In the genomic region with DNA sequence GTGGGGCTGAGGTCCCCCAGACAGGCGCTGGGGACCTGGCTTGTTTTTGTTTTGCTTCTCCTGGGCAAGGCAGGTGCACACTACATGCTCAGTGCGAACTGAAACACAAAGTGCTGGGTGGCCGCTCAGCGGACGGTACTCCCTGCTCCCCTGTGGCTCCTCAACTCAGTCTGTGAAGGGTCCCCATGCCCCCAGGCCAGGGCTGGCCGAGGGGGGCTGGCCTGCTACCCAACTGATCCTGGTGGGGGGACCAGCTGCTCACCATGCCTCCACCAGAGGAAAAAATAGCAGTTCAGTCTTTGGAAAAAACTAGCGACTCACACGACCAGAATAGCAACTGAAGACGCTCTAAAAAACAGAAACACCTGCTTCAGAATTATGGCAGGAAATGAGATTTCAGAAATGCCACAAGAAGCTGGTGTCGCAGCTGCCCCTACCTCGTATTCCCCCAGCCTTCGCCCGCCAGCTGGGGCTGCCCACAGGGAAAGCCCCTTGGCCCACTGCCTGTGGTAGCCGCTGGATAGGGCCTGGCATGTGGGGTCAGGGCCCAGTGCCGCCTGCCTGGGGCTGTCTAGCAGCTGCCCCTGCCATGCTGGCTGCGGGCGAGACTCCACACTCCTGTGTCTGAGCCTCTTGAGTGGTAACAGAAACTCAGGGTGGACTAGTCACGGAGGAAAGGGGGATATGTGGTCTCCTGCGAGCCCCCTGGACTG, we compare ENCODE assay signal across 7 cellular contexts. TPM values are rescaled to one million over a fixed set of nuclear protein-coding genes. Genes with fewer than 3 reads are reported as not detected.
DNase-seq lines count a peak whose midpoint lies in the region; ATAC-seq and TF ChIP-seq lines count a peak whose summit lies in the region.

No MANE protein-coding gene starts in this region.

- H3K27me3 ChIP-seq in skeletal muscle satellite cell (ENCODE audit: control insufficient read depth, insufficient read depth, low read length): no peaks in the 10 kb centered on the region

- peak; percentile 39 for DNase-seq in activated CD8-positive, alpha-beta memory T cell treated with anti-CD3 and anti-CD28 coated beads, Interleukin-2, amount 50 U/mL, for 4 hours
- DNase-seq in foreskin fibroblast (no peak), DMS153 (lab: John Stamatoyannopoulos, UW) (no peak), NCI-H226 (no peak)

- peak; percentile 81 for ATAC-seq in GM19438 (IDR thresholded peaks at IDR 0.05; ENCODE audit: low read depth, unreplicated experiment)
- ATAC-seq in HG03342 (IDR thresholded peaks at IDR 0.05; ENCODE audit: unreplicated experiment): peak; percentile 72

- no peaks in the 10 kb centered on the region for H3K4me1 ChIP-seq in skeletal muscle satellite cell (ENCODE audit: control insufficient read depth, insufficient read depth, low read length)

- H3K4me3 ChIP-seq in skeletal muscle satellite cell (ENCODE audit: low read length) (no peak overlapping the region), foreskin fibroblast (ENCODE audit: low read depth in 1 of 2, low read length in 2 of 2) (no peak overlapping the region)

- no peak overlapping the region for H3K9ac ChIP-seq in skeletal muscle satellite cell (ENCODE audit: low read depth, low read length)

- no peaks in the 10 kb centered on the region for H3K9me3 ChIP-seq in skeletal muscle satellite cell (replicated peaks; ENCODE audit: low read length)

- H3K4me2 ChIP-seq in skeletal muscle satellite cell (ENCODE audit: low read length): peak overlapping the region; percentile 27

- TF ChIP-seq CTCF in foreskin fibroblast (IDR thresholded peaks at IDR 0.05; ENCODE audit: low read depth, low read length): no peak

- H3K36me3 ChIP-seq in skeletal muscle satellite cell (ENCODE audit: insufficient read depth, low read length): no peaks in the 10 kb centered on the region

RNA-seq across cellular contexts. Expression of gene MEX3C, which starts 43.7 kb away (rescaled TPM):
- 29.5 and 30.4 TPM in 2 replicates for total RNA-seq in skeletal muscle satellite cell (2012; rRNA removed)
